ENCODE assay signal across 29 cellular contexts in genomic region chr15:36007699-36008098, GRCh38.
"Had no signal": no experiment of that assay in that cellular context is flagged by ENCODE, and none has a peak within 500 bp of the region (broad histone marks: within the 10 kb centered on the region; RNA-seq: fewer than 3 reads in every experiment).

No MANE protein-coding gene starts in this region.

- DNase-seq: stimulated activated CD4-positive, alpha-beta T cell treated with anti-CD3 and anti-CD28 coated beads, Interleukin-2, amount 100 ng/mL, for 48 hours; stimulated activated CD4-positive, alpha-beta T cell treated with anti-CD3 and anti-CD28 coated beads, Interleukin-4, amount 100 ng/mL, for 1 hour; stimulated activated CD4-positive, alpha-beta T cell treated with anti-CD3 and anti-CD28 coated beads, Interleukin-4, amount 100 ng/mL, for 24 hours; stimulated activated CD4-positive, alpha-beta T cell treated with anti-CD3 and anti-CD28 coated beads, Interleukin-4, amount 100 ng/mL, for 4 hours; stimulated activated CD8-positive, alpha-beta memory T cell treated with anti-CD3 and anti-CD28 coated beads, Interleukin-4, amount 100 ng/mL, for 48 hours; stimulated activated naive B cell treated with anti-CD40 and anti-IgM and Interleukin-4, amounts not matched to agents 10 μg/mL and 1 μg/mL and 100 μg/mL, for 72 hours; stimulated activated naive CD4-positive, alpha-beta T cell; stimulated activated naive CD4-positive, alpha-beta T cell treated with Interleukin-2 at 50 U/mL for 16 hours; stimulated activated naive CD8-positive, alpha-beta T cell treated with anti-CD3 and anti-CD28 coated beads, Interleukin-15, amount 100 ng/mL, for 72 hours; stimulated activated naive CD8-positive, alpha-beta T cell treated with anti-CD3 and anti-CD28 coated beads, Interleukin-15, Interleukin-2, amounts not matched to agents 100 U/mL and 50 U/mL, for 24 hours; stomach; substantia nigra; testis; thyroid gland; tibial artery; transverse colon; trophoblast cell; upper lobe of left lung; upper lobe of right lung; uterus had no signal

- H3K9me3 Mint-ChIP-seq: stimulated activated effector memory CD8-positive, alpha-beta T cell treated with anti-CD3 and anti-CD28 coated beads, Interleukin-12 subunit alpha, Interleukin-12 subunit beta, amount 100 ng/mL, for 72 hours; stimulated activated memory B cell treated with anti-CD40 and anti-IgM and Interleukin-4, amounts not matched to agents 10 μg/mL and 1 μg/mL and 100 μg/mL, for 72 hours; stimulated activated naive CD8-positive, alpha-beta T cell treated with anti-CD3 and anti-CD28 coated beads, Interleukin-15, amount 100 ng/mL, for 72 hours; stimulated activated naive CD8-positive, alpha-beta T cell treated with anti-CD3 and anti-CD28 coated beads, Interleukin-15, Interleukin-2, amounts not matched to agents 100 ng/mL and 50 ng/mL, for 24 hours; type B pancreatic cell had no signal

- H3K4me3 Mint-ChIP-seq: stimulated activated effector memory CD8-positive, alpha-beta T cell treated with anti-CD3 and anti-CD28 coated beads, Interleukin-12 subunit alpha, Interleukin-12 subunit beta, amount 100 ng/mL, for 72 hours; stimulated activated memory B cell treated with anti-CD40 and anti-IgM and Interleukin-4, amounts not matched to agents 10 μg/mL and 1 μg/mL and 100 μg/mL, for 72 hours; stimulated activated naive B cell treated with anti-CD40 and anti-IgM and Interleukin-4, amounts not matched to agents 10 μg/mL and 1 μg/mL and 100 μg/mL, for 72 hours; stimulated activated naive CD8-positive, alpha-beta T cell treated with anti-CD3 and anti-CD28 coated beads, Interleukin-15, amount 100 ng/mL, for 72 hours; stimulated activated naive CD8-positive, alpha-beta T cell treated with anti-CD3 and anti-CD28 coated beads, Interleukin-15, Interleukin-2, amounts not matched to agents 100 ng/mL and 50 ng/mL, for 24 hours; type B pancreatic cell had no signal

- H3K4me3 ChIP-seq: stomach, suprapubic skin, testis, thoracic aorta, thyroid gland, tibial artery, tibial nerve, transverse colon, upper lobe of left lung, upper lobe of right lung, uterus, vagina had no signal

- H3K9me3 ChIP-seq: testis, thoracic aorta, thyroid gland, upper lobe of right lung, uterus, vagina had no signal

- H3K27ac Mint-ChIP-seq: stimulated activated effector memory CD8-positive, alpha-beta T cell treated with anti-CD3 and anti-CD28 coated beads, Interleukin-12 subunit alpha, Interleukin-12 subunit beta, amount 100 ng/mL, for 72 hours; stimulated activated memory B cell treated with anti-CD40 and anti-IgM and Interleukin-4, amounts not matched to agents 10 μg/mL and 1 μg/mL and 100 μg/mL, for 72 hours; stimulated activated naive B cell treated with anti-CD40 and anti-IgM and Interleukin-4, amounts not matched to agents 10 μg/mL and 1 μg/mL and 100 μg/mL, for 72 hours; stimulated activated naive CD8-positive, alpha-beta T cell treated with anti-CD3 and anti-CD28 coated beads, Interleukin-15, amount 100 ng/mL, for 72 hours; stimulated activated naive CD8-positive, alpha-beta T cell treated with anti-CD3 and anti-CD28 coated beads, Interleukin-15, Interleukin-2, amounts not matched to agents 100 ng/mL and 50 ng/mL, for 24 hours; type B pancreatic cell had no signal

- H3K27me3 ChIP-seq: stomach, suprapubic skin, testis, thyroid gland, tibial artery, tibial nerve, transverse colon, upper lobe of left lung, upper lobe of right lung, uterus, vagina had no signal

- H3K4me1 ChIP-seq: stomach, suprapubic skin, testis, thyroid gland, tibial artery, tibial nerve, transverse colon, upper lobe of left lung, upper lobe of right lung, uterus, vagina had no signal

- FAIRE-seq: urothelium cell line had no signal

- H3K4me1 Mint-ChIP-seq: stimulated activated effector memory CD8-positive, alpha-beta T cell treated with anti-CD3 and anti-CD28 coated beads, Interleukin-12 subunit alpha, Interleukin-12 subunit beta, amount 100 ng/mL, for 72 hours; stimulated activated memory B cell treated with anti-CD40 and anti-IgM and Interleukin-4, amounts not matched to agents 10 μg/mL and 1 μg/mL and 100 μg/mL, for 72 hours; stimulated activated naive B cell treated with anti-CD40 and anti-IgM and Interleukin-4, amounts not matched to agents 10 μg/mL and 1 μg/mL and 100 μg/mL, for 72 hours; stimulated activated naive CD8-positive, alpha-beta T cell treated with anti-CD3 and anti-CD28 coated beads, Interleukin-15, amount 100 ng/mL, for 72 hours had no signal

- ATAC-seq: stimulated activated effector memory CD8-positive, alpha-beta T cell treated with anti-CD3 and anti-CD28 coated beads, Interleukin-12 subunit alpha, Interleukin-12 subunit beta, amount 100 ng/mL, for 72 hours; stimulated activated memory B cell treated with anti-CD40 and anti-IgM and Interleukin-4, amounts not matched to agents 10 μg/mL and 1 μg/mL and 100 μg/mL, for 72 hours; stimulated activated naive B cell treated with anti-CD40 and anti-IgM and Interleukin-4, amounts not matched to agents 10 μg/mL and 1 μg/mL and 100 μg/mL, for 72 hours; stimulated activated naive CD8-positive, alpha-beta T cell treated with anti-CD3 and anti-CD28 coated beads, Interleukin-15, amount 100 ng/mL, for 72 hours; stimulated activated naive CD8-positive, alpha-beta T cell treated with anti-CD3 and anti-CD28 coated beads, Interleukin-15, Interleukin-2, amounts not matched to agents 100 U/mL and 50 U/mL, for 24 hours; upper lobe of right lung had no signal

- H3K36me3 ChIP-seq: stomach, suprapubic skin, thoracic aorta, thyroid gland, tibial artery, tibial nerve, transverse colon, upper lobe of left lung, upper lobe of right lung, uterus, vagina had no signal

- H3K36me3 Mint-ChIP-seq: stimulated activated effector memory CD8-positive, alpha-beta T cell treated with anti-CD3 and anti-CD28 coated beads, Interleukin-12 subunit alpha, Interleukin-12 subunit beta, amount 100 ng/mL, for 72 hours; stimulated activated memory B cell treated with anti-CD40 and anti-IgM and Interleukin-4, amounts not matched to agents 10 μg/mL and 1 μg/mL and 100 μg/mL, for 72 hours; stimulated activated naive B cell treated with anti-CD40 and anti-IgM and Interleukin-4, amounts not matched to agents 10 μg/mL and 1 μg/mL and 100 μg/mL, for 72 hours; type B pancreatic cell had no signal

- H3K27me3 Mint-ChIP-seq: stimulated activated memory B cell treated with anti-CD40 and anti-IgM and Interleukin-4, amounts not matched to agents 10 μg/mL and 1 μg/mL and 100 μg/mL, for 72 hours; stimulated activated naive B cell treated with anti-CD40 and anti-IgM and Interleukin-4, amounts not matched to agents 10 μg/mL and 1 μg/mL and 100 μg/mL, for 72 hours; stimulated activated naive CD8-positive, alpha-beta T cell treated with anti-CD3 and anti-CD28 coated beads, Interleukin-15, amount 100 ng/mL, for 72 hours; stimulated activated naive CD8-positive, alpha-beta T cell treated with anti-CD3 and anti-CD28 coated beads, Interleukin-15, Interleukin-2, amounts not matched to agents 100 ng/mL and 50 ng/mL, for 24 hours; type B pancreatic cell had no signal

- H3K27ac ChIP-seq: stomach, suprapubic skin, testis, thoracic aorta, thyroid gland, tibial artery, tibial nerve, transverse colon, upper lobe of left lung, upper lobe of right lung, uterus, vagina had no signal
